Comparison of ENCODE assay signal across 1 cellular context in the genomic region with DNA sequence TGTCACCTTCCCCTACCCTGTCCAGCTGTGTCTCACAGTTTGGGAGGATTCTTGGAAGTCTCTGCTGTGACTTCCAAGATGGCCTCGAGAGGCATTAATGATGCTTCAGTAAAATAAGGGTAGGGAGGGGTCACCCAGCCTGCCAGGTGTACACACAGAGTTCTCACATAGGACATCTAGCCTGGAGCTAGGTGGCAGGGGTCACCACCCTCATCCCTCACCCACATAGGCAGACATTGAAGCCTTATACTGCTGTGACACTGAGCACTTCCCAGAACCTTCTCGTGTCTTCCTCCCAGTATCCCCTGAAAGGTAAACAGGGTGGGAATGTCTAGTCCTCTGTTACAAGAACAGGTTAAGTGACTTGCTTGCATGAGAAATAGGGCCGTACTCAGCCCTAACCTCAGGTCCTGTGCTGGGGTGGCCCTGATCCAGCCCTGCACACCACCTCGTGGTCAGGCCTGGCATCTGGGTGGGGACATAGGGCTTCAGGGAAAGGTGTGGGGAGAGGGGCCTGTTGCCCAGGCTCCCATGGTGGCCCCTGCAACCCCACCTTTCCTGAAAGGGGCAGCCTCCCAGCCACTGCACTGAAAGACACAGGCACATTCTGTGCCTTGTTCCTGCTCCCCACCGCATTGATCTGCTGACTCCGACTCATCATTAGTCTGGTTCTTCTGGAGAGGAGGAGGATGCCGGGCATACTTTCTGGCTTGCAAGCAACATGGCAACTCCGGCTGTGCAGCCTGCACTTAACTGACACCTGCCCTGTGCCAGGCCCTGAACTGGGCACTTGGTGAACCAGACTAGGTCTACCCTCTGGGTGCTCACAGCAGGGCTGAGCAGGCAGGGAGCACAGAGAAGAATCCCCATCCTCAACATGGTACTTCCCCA.
TF ChIP-seq lines count a peak whose summit lies in the region.

No MANE protein-coding gene starts in this region.

TF ChIP-seq in HEK293, 187 proteins besides CTCF, POLR2A, EP300 and RAD21 (continued from another document):
- TF ChIP-seq, protein P1, sequence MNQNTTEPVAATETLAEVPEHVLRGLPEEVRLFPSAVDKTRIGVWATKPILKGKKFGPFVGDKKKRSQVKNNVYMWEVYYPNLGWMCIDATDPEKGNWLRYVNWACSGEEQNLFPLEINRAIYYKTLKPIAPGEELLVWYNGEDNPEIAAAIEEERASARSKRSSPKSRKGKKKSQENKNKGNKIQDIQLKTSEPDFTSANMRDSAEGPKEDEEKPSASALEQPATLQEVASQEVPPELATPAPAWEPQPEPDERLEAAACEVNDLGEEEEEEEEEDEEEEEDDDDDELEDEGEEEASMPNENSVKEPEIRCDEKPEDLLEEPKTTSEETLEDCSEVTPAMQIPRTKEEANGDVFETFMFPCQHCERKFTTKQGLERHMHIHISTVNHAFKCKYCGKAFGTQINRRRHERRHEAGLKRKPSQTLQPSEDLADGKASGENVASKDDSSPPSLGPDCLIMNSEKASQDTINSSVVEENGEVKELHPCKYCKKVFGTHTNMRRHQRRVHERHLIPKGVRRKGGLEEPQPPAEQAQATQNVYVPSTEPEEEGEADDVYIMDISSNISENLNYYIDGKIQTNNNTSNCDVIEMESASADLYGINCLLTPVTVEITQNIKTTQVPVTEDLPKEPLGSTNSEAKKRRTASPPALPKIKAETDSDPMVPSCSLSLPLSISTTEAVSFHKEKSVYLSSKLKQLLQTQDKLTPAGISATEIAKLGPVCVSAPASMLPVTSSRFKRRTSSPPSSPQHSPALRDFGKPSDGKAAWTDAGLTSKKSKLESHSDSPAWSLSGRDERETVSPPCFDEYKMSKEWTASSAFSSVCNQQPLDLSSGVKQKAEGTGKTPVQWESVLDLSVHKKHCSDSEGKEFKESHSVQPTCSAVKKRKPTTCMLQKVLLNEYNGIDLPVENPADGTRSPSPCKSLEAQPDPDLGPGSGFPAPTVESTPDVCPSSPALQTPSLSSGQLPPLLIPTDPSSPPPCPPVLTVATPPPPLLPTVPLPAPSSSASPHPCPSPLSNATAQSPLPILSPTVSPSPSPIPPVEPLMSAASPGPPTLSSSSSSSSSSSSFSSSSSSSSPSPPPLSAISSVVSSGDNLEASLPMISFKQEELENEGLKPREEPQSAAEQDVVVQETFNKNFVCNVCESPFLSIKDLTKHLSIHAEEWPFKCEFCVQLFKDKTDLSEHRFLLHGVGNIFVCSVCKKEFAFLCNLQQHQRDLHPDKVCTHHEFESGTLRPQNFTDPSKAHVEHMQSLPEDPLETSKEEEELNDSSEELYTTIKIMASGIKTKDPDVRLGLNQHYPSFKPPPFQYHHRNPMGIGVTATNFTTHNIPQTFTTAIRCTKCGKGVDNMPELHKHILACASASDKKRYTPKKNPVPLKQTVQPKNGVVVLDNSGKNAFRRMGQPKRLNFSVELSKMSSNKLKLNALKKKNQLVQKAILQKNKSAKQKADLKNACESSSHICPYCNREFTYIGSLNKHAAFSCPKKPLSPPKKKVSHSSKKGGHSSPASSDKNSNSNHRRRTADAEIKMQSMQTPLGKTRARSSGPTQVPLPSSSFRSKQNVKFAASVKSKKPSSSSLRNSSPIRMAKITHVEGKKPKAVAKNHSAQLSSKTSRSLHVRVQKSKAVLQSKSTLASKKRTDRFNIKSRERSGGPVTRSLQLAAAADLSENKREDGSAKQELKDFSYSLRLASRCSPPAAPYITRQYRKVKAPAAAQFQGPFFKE (tag by site-specific recombination; IDR thresholded peaks at IDR 0.05; ENCODE audit: borderline replicate concordance) = no peak
- TF ChIP-seq, protein P2, sequence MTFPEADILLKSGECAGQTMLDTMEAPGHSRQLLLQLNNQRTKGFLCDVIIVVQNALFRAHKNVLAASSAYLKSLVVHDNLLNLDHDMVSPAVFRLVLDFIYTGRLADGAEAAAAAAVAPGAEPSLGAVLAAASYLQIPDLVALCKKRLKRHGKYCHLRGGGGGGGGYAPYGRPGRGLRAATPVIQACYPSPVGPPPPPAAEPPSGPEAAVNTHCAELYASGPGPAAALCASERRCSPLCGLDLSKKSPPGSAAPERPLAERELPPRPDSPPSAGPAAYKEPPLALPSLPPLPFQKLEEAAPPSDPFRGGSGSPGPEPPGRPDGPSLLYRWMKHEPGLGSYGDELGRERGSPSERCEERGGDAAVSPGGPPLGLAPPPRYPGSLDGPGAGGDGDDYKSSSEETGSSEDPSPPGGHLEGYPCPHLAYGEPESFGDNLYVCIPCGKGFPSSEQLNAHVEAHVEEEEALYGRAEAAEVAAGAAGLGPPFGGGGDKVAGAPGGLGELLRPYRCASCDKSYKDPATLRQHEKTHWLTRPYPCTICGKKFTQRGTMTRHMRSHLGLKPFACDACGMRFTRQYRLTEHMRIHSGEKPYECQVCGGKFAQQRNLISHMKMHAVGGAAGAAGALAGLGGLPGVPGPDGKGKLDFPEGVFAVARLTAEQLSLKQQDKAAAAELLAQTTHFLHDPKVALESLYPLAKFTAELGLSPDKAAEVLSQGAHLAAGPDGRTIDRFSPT (tag by site-specific recombination; IDR thresholded peaks at IDR 0.05) = no peak
- TF ChIP-seq ZSCAN16 (tag by site-specific recombination; IDR thresholded peaks at IDR 0.05) (no peak), ZNF501 (tag by site-specific recombination; IDR thresholded peaks at IDR 0.05) (no peak), ZNF175 (tag by site-specific recombination; IDR thresholded peaks at IDR 0.05) (no peak), ZNF214 (tag by site-specific recombination; IDR thresholded peaks at IDR 0.05; ENCODE audit: borderline replicate concordance) (no peak), GLI4 (tag by site-specific recombination; IDR thresholded peaks at IDR 0.05) (no peak), ZNF23 (tag by site-specific recombination; IDR thresholded peaks at IDR 0.05; ENCODE audit: borderline replicate concordance) (no peak), MEIS1 (CRISPR knock-in tag; IDR thresholded peaks at IDR 0.05; ENCODE audit: borderline replicate concordance) (no peak), ZNF211 (tag by site-specific recombination; IDR thresholded peaks at IDR 0.05; ENCODE audit: low read depth) (no peak), ZNF610 (tag by site-specific recombination; IDR thresholded peaks at IDR 0.05; ENCODE audit: borderline replicate concordance) (no peak), ZNF302 (tag by site-specific recombination; IDR thresholded peaks at IDR 0.05; ENCODE audit: low read depth) (no peak), ZNF112 (tag by site-specific recombination; IDR thresholded peaks at IDR 0.05) (no peak), ZNF184 (tag by site-specific recombination; IDR thresholded peaks at IDR 0.05) (no peak), ZNF248 (tag by site-specific recombination; IDR thresholded peaks at IDR 0.05) (no peak)
- TF ChIP-seq, protein P3, sequence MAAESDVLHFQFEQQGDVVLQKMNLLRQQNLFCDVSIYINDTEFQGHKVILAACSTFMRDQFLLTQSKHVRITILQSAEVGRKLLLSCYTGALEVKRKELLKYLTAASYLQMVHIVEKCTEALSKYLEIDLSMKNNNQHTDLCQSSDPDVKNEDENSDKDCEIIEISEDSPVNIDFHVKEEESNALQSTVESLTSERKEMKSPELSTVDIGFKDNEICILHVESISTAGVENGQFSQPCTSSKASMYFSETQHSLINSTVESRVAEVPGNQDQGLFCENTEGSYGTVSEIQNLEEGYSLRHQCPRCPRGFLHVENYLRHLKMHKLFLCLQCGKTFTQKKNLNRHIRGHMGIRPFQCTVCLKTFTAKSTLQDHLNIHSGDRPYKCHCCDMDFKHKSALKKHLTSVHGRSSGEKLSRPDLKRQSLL (tag by site-specific recombination; IDR thresholded peaks at IDR 0.05) = no peak
